20 cellular contexts compared by ENCODE assay signal in genomic region chr4:141730805-141731204, GRCh38.
DNase-seq lines count a peak whose midpoint lies in the region; ATAC-seq, FAIRE-seq and TF ChIP-seq lines count a peak whose summit lies in the region.
"Had no signal": no experiment of that assay in that cellular context is flagged by ENCODE, and none has a peak within 500 bp of the region (broad histone marks: within the 10 kb centered on the region; RNA-seq: fewer than 3 reads in every experiment).

No MANE protein-coding gene starts in this region.

- no peak overlapping the region for H3K4me3 ChIP-seq in fibroblast of mammary gland (ENCODE audit: control insufficient read depth, low read depth, low read length)
- H3K4me3 ChIP-seq: colonic mucosa had no signal

- TF ChIP-seq POLR2A in GM12891 (IDR thresholded peaks at IDR 0.05; ENCODE audit: low read depth, low read length) = no peak

- ATAC-seq in GM19395 (IDR thresholded peaks at IDR 0.05; ENCODE audit: unreplicated experiment) = no peak
- ATAC-seq: HCT116, Panc1 had no signal

- no peak for DNase-seq in GM12891 (ENCODE audit: insufficient read length, low spot score)
- peak; percentile 2 for DNase-seq in HCEC 1CT
- peak; percentile 13 for DNase-seq in HT1080 (ENCODE audit: low read depth)
- DNase-seq in fibroblast of mammary gland (ENCODE audit: low read depth) = peak; percentile 6
- DNase-seq in NOMO-1 (lab: John Stamatoyannopoulos, UW; ENCODE audit: unreplicated experiment in 2 of 2) = no peak
- DNase-seq in SK-N-DZ (ENCODE audit: low spot score) = no peak
- DNase-seq in NK-92 treated with Interleukin-12 subunit alpha and Interleukin-12 subunit beta, amount 100 ng/mL, for 24 hours (lab: John Stamatoyannopoulos, UW) = no peak
- DNase-seq: activated CD4-positive, alpha-beta T cell treated with anti-CD3 and anti-CD28 coated beads for 4 hours; activated CD8-positive, alpha-beta memory T cell treated with anti-CD3 and anti-CD28 coated beads, Interleukin-2, amount 50 U/mL, for 4 hours; activated gamma-delta T cell treated with Interleukin-2 at 50 U/mL for 16 hours; CD4-positive, CD25-positive, alpha-beta regulatory T cell; colonic mucosa; DMS53; foreskin melanocyte; KG1; NCI-H1048; NCI-H526 treated with DMSO at 0.1 percent for 48 hours had no signal

- peak; percentile 16 for FAIRE-seq in GM12891 (lab: Jason Lieb, UNC)

- no peak for TF ChIP-seq CTCF in fibroblast of mammary gland (conservative IDR thresholded peaks at IDR 0.05; ENCODE audit: control insufficient read depth, insufficient read depth, low read depth, low read length)

TF ChIP-seq in GM12891, 5 proteins besides CTCF, POLR2A, EP300 and RAD21:
- TF ChIP-seq PAX5 (IDR thresholded peaks at IDR 0.05; ENCODE audit: insufficient read depth, low read length, severe bottlenecking) (no peak), POLR2AphosphoS5 (IDR thresholded peaks at IDR 0.05; ENCODE audit: low read depth, low read length) (no peak), SPI1 (IDR thresholded peaks at IDR 0.05; ENCODE audit: low read depth, low read length) (no peak), POU2F2 (IDR thresholded peaks at IDR 0.05; ENCODE audit: low read depth, low read length) (no peak), TAF1 (IDR thresholded peaks at IDR 0.05; ENCODE audit: low read depth, low read length) (no peak)

Comparison
In these comparisons a context has a peak if more than half of its experiments do, and no peak if none do; other contexts are left out.
1. DNase-seq: peak in HCEC 1CT (single experiment), HT1080 (single experiment) and fibroblast of mammary gland (single experiment); none in GM12891 (single experiment), NOMO-1 (0 of 2), SK-N-DZ (single experiment) and NK-92 treated with Interleukin-12 subunit alpha and Interleukin-12 subunit beta, amount 100 ng/mL, for 24 hours (single experiment).